26 cellular contexts compared by ENCODE assay signal in genomic region chr1:166960871-166961474, GRCh38. TPM values are rescaled to one million over a fixed set of nuclear protein-coding genes. Genes with fewer than 3 reads are reported as not detected.
DNase-seq lines count a peak whose midpoint lies in the region; ATAC-seq and TF ChIP-seq lines count a peak whose summit lies in the region.
"Had no signal": no experiment of that assay in that cellular context is flagged by ENCODE, and none has a peak within 500 bp of the region (broad histone marks: within the 10 kb centered on the region; RNA-seq: fewer than 3 reads in every experiment).

No MANE protein-coding gene starts in this region.

- H3K36me3 ChIP-seq in mesenchymal stem cell (ENCODE audit: control insufficient read depth in 1 of 2, insufficient read depth in 2 of 2, low read depth in 1 of 2, low read length in 2 of 2): no peaks in the 10 kb centered on the region
- H3K36me3 ChIP-seq in testis (ENCODE audit: low read depth, missing control alignments): no peaks in the 10 kb centered on the region
- H3K36me3 ChIP-seq in A673 (ENCODE audit: insufficient read depth, low read length, poor library complexity, severe bottlenecking): no peaks in the 10 kb centered on the region
- H3K36me3 ChIP-seq: brain microvascular endothelial cell, esophagus squamous epithelium, gastroesophageal sphincter had no signal

- no peak overlapping the region for H3K14ac ChIP-seq in mesenchymal stem cell (ENCODE audit: low read length in 2 of 2)

- no peak overlapping the region for H2AFZ ChIP-seq in mesenchymal stem cell (ENCODE audit: low read depth, low read length)

- ATAC-seq in GM18870 (IDR thresholded peaks at IDR 0.05; ENCODE audit: unreplicated experiment) (peak; percentile 49), GM21447 (IDR thresholded peaks at IDR 0.05; ENCODE audit: unreplicated experiment) (peak; percentile 54), HG03342 (IDR thresholded peaks at IDR 0.05; ENCODE audit: unreplicated experiment) (peak; percentile 63), GM21723 (IDR thresholded peaks at IDR 0.05; ENCODE audit: unreplicated experiment) (no peak)
- ATAC-seq: CD8-positive, alpha-beta T cell; gastroesophageal sphincter; stimulated activated effector memory CD8-positive, alpha-beta T cell treated with anti-CD3 and anti-CD28 coated beads, Interleukin-12 subunit alpha, Interleukin-12 subunit beta, amount 100 ng/mL, for 72 hours had no signal

- H3K23ac ChIP-seq in mesenchymal stem cell (ENCODE audit: low read length in 2 of 2): no peak overlapping the region

- H2BK120ac ChIP-seq in mesenchymal stem cell (ENCODE audit: low read depth, low read length): no peak overlapping the region

- no peak overlapping the region for H3K9ac ChIP-seq in mesenchymal stem cell (ENCODE audit: low read length)

- no peaks in the 10 kb centered on the region for H3K79me1 ChIP-seq in mesenchymal stem cell (replicated peaks; ENCODE audit: low read length, poor library complexity, severe bottlenecking)

- WGBS in mesenchymal stem cell: no CpG with 5 or more reads among the region's 1 CpG
- 87 to 92% methylated on average over 1 of the region's 1 CpG for WGBS in testis, 2 donors

- TF ChIP-seq POLR2A in testis (IDR thresholded peaks at IDR 0.05): no peak

- peak overlapping the region; percentile 50 for H3K4me2 ChIP-seq in mesenchymal stem cell (ENCODE audit: low read length, poor library complexity, severe bottlenecking)

- no peak overlapping the region for H3K18ac ChIP-seq in mesenchymal stem cell (ENCODE audit: low read depth in 1 of 2, low read length in 2 of 2)

- H2BK12ac ChIP-seq in mesenchymal stem cell (ENCODE audit: low read length in 2 of 2): no peak overlapping the region

- H3K4me1 ChIP-seq in mesenchymal stem cell (ENCODE audit: control insufficient read depth, insufficient read depth, low read depth, low read length) (peaks cover 3% of the 10 kb centered on the region), testis (peaks cover 4% of the 10 kb centered on the region), A673 (ENCODE audit: insufficient read depth, low read length, poor library complexity, severe bottlenecking) (no peaks in the 10 kb centered on the region)
- H3K4me1 ChIP-seq: esophagus squamous epithelium, gastroesophageal sphincter had no signal

- no peak overlapping the region for H4K91ac ChIP-seq in mesenchymal stem cell (ENCODE audit: low read length)

- H3K9me3 ChIP-seq in mesenchymal stem cell (ENCODE audit: control insufficient read depth, low read length): no peaks in the 10 kb centered on the region
- H3K9me3 ChIP-seq in testis: no peaks in the 10 kb centered on the region
- H3K9me3 ChIP-seq in A673 (ENCODE audit: low read depth, low read length, poor library complexity, severe bottlenecking): no peaks in the 10 kb centered on the region
- H3K9me3 ChIP-seq: esophagus squamous epithelium, gastroesophageal sphincter had no signal

- no peak overlapping the region for H2BK15ac ChIP-seq in mesenchymal stem cell (ENCODE audit: low read depth, poor library complexity, severe bottlenecking)

- intact Hi-C loops in testis (cut with DNase I; ENCODE audit: low total_unique reads): no loop called here
- intact Hi-C loops in A673 (cut with micrococcal nuclease; ENCODE audit: unreplicated experiment): no loop called here

- H3K4ac ChIP-seq in mesenchymal stem cell (ENCODE audit: low read depth in 1 of 2, low read length in 2 of 2): no peak overlapping the region

- TF ChIP-seq CTCF in testis (IDR thresholded peaks at IDR 0.05) (no peak), A673 (conservative IDR thresholded peaks at IDR 0.05; ENCODE audit: low read depth, low read length) (no peak)

- CTCF ChIA-PET in A673 (lab: Charles Lee): no interaction called here

- no TSS peak for BruUV-seq in A673 (replicated peaks; lab: Mats Ljungman, UMichigan)

- H3K27ac ChIP-seq in mesenchymal stem cell (ENCODE audit: low read length, poor library complexity, severe bottlenecking): peak overlapping the region; percentile 65
- H3K27ac ChIP-seq in testis: no peak overlapping the region
- H3K27ac ChIP-seq in A673 (ENCODE audit: low read depth, low read length, poor library complexity, severe bottlenecking): no peak overlapping the region
- H3K27ac ChIP-seq: brain microvascular endothelial cell, esophagus squamous epithelium, gastroesophageal sphincter, SK-N-MC had no signal

- no peak overlapping the region for H3K4me3 ChIP-seq in mesenchymal stem cell (ENCODE audit: insufficient read depth in 1 of 2, low read depth in 1 of 2, low read length in 2 of 2)
- H3K4me3 ChIP-seq in testis: no peak overlapping the region
- no peak overlapping the region for H3K4me3 ChIP-seq in A673 (ENCODE audit: low read depth, low read length, poor library complexity, severe bottlenecking)
- H3K4me3 ChIP-seq: esophagus squamous epithelium, gastroesophageal sphincter, SK-N-MC had no signal

- H3K27me3 ChIP-seq in mesenchymal stem cell (ENCODE audit: control insufficient read depth in 1 of 2, insufficient read depth in 1 of 2, low read length in 2 of 2) (peaks cover 6 to 41% of the 10 kb centered on the region in 2 experiments), testis (no peaks in the 10 kb centered on the region), A673 (replicated peaks; ENCODE audit: insufficient read depth, low read depth, low read length, poor library complexity) (peaks cover 99% of the 10 kb centered on the region)
- H3K27me3 ChIP-seq: gastroesophageal sphincter had no signal

- POLR2A ChIA-PET in A673 (lab: Charles Lee; ENCODE audit: low non-redundant PET): no interaction called here

- H4K8ac ChIP-seq in mesenchymal stem cell (ENCODE audit: low read length): no peak overlapping the region

- no peak overlapping the region for H2BK5ac ChIP-seq in mesenchymal stem cell (ENCODE audit: low read depth, low read length, poor library complexity, severe bottlenecking)

- no peak for DNase-seq in mesenchymal stem cell
- no peak for DNase-seq in testis
- no peak for DNase-seq in NCI-H146 treated with DMSO at 0.1 percent for 48 hours (lab: John Stamatoyannopoulos, UW; ENCODE audit: unreplicated experiment)
- no peak for DNase-seq in A673 (ENCODE audit: low spot score)
- DNase-seq: activated CD4-positive, alpha-beta T cell treated with anti-CD3 and anti-CD28 coated beads, Interleukin-2, amount 50 U/mL, for 48 hours; activated effector memory CD4-positive, alpha-beta T cell treated with anti-CD3 and anti-CD28 coated beads, Interleukin-2, amount 50 U/mL, for 16 hours; brain microvascular endothelial cell; CD8-positive, alpha-beta T cell; DMS79; effector memory CD4-positive, alpha-beta T cell; esophagus squamous epithelium; islet precursor cell; Karpas-422; naive B cell; NCI-H1092 treated with DMSO at 0.1 percent for 48 hours; RPMI8226; T-helper 2 cell had no signal

- H2AK5ac ChIP-seq in mesenchymal stem cell (ENCODE audit: low read length, severe bottlenecking): no peak overlapping the region

RNA-seq across cellular contexts. Expression of gene ILDR2, which starts 14.4 kb away (rescaled TPM):
- polyA plus RNA-seq in mesenchymal stem cell (2013, experiment 1 of 2): 0.11 TPM
- polyA plus RNA-seq in mesenchymal stem cell (2013, experiment 2 of 2): 0.04 TPM
- total RNA-seq in testis (100 to 1,000 TPM; 172 to 217 TPM), A673 (2021) (not detected in 2 replicates)
- 36.8 TPM for polyA plus RNA-seq in testis (ENCODE audit: insufficient read depth, low read depth, low replicate concordance)

RNA-seq across cellular contexts. Expression of gene MAEL, which starts 28.1 kb away (rescaled TPM):
- not detected for polyA plus RNA-seq in mesenchymal stem cell (2013, experiment 1 of 2)
- polyA plus RNA-seq in mesenchymal stem cell (2013, experiment 2 of 2): not detected
- total RNA-seq in testis (100 to 1,000 TPM; 113 to 181 TPM), A673 (2021) (not detected in 2 replicates)
- 333 TPM for polyA plus RNA-seq in testis (ENCODE audit: insufficient read depth, low read depth, low replicate concordance)
- total RNA-seq: CD8-positive, alpha-beta T cell; esophagus squamous epithelium; NCI-H460; osteocyte had no signal

Comparison
In these comparisons a context has a peak if more than half of its experiments do, and no peak if none do; other contexts are left out.
1. RNA of gene ILDR2, which starts 14.4 kb away (total RNA-seq): 172 to 217 TPM in testis; not detected in A673; every median in the first group is over 100 times any median in the second.
2. RNA of gene MAEL, which starts 28.1 kb away (total RNA-seq): 113 to 181 TPM in testis; not detected in A673; every median in the first group is over 100 times any median in the second.